17 cellular contexts compared by ENCODE assay signal in genomic region chr11:2193887-2194595, GRCh38. TPM values are rescaled to one million over a fixed set of nuclear protein-coding genes. Genes with fewer than 3 reads are reported as not detected.
"Had no signal": no experiment of that assay in that cellular context is flagged by ENCODE, and none has a peak within 500 bp of the region (broad histone marks: within the 10 kb centered on the region; RNA-seq: fewer than 3 reads in every experiment).

No MANE protein-coding gene starts in this region.

RNA-seq across cellular contexts. Expression of gene TH, which starts 22.4 kb away (rescaled TPM):
- total RNA-seq: activated B cell treated with CpG ODN at 0.5 μM for 24 hours; activated CD4-positive, alpha-beta memory T cell treated with anti-CD3 and anti-CD28 coated beads for 36 hours; activated CD4-positive, alpha-beta T cell treated with anti-CD3 and anti-CD28 coated beads, Interleukin-2, amount 10 ng/mL, durations not matched to agents 24 days and 14 days; activated CD8-positive, alpha-beta memory T cell treated with anti-CD3 and anti-CD28 coated beads for 36 hours; activated CD8-positive, alpha-beta T cell treated with anti-CD3 and anti-CD28 coated beads for 36 hours; activated naive CD4-positive, alpha-beta T cell treated with anti-CD3 and anti-CD28 coated beads for 36 hours; activated naive CD4-positive, alpha-beta T cell treated with anti-CD3 and anti-CD28 coated beads, Interleukin-2, amount 50 U/mL, for 72 hours; activated naive CD8-positive, alpha-beta T cell treated with anti-CD3 and anti-CD28 coated beads for 36 hours; activated T-cell treated with anti-CD3 and anti-CD28 coated beads, Interleukin-2, amount 50 U/mL, for 4 hours; activated T-cell treated with anti-CD3 and anti-CD28 coated beads, Interleukin-2, amount 50 U/mL, for 72 hours; activated T-helper 1 cell treated with anti-CD3 and anti-CD28 coated beads, Interleukin-12 subunit alpha, Interleukin-12 subunit beta, Interleukin-2, Interleukin-4 antibody, amounts not matched to agents 30 ng/mL and 10 ng/mL and 1 ng/mL, durations not matched to agents 14 hours and 24 hours and 36 hours; activated T-helper 17 cell treated with anti-CD3 and anti-CD28 coated beads, Interleukin-2, amount 50 U/mL, for 72 hours; astrocyte; cardiac muscle cell; chondrocyte had no signal
- polyA plus RNA-seq: aorta, cardiac muscle cell had no signal

RNA-seq across cellular contexts. Expression of gene INS, which starts 33.0 kb away (rescaled TPM):
- total RNA-seq: activated B cell treated with CpG ODN at 0.5 μM for 24 hours; activated CD4-positive, alpha-beta memory T cell treated with anti-CD3 and anti-CD28 coated beads for 36 hours; activated CD4-positive, alpha-beta T cell treated with anti-CD3 and anti-CD28 coated beads, Interleukin-2, amount 10 ng/mL, durations not matched to agents 24 days and 14 days; activated CD8-positive, alpha-beta memory T cell treated with anti-CD3 and anti-CD28 coated beads for 36 hours; activated CD8-positive, alpha-beta T cell treated with anti-CD3 and anti-CD28 coated beads for 36 hours; activated naive CD4-positive, alpha-beta T cell treated with anti-CD3 and anti-CD28 coated beads for 36 hours; activated naive CD4-positive, alpha-beta T cell treated with anti-CD3 and anti-CD28 coated beads, Interleukin-2, amount 50 U/mL, for 72 hours; activated naive CD8-positive, alpha-beta T cell treated with anti-CD3 and anti-CD28 coated beads for 36 hours; activated T-cell treated with anti-CD3 and anti-CD28 coated beads, Interleukin-2, amount 50 U/mL, for 4 hours; activated T-cell treated with anti-CD3 and anti-CD28 coated beads, Interleukin-2, amount 50 U/mL, for 72 hours; activated T-helper 1 cell treated with anti-CD3 and anti-CD28 coated beads, Interleukin-12 subunit alpha, Interleukin-12 subunit beta, Interleukin-2, Interleukin-4 antibody, amounts not matched to agents 30 ng/mL and 10 ng/mL and 1 ng/mL, durations not matched to agents 14 hours and 24 hours and 36 hours; activated T-helper 17 cell treated with anti-CD3 and anti-CD28 coated beads, Interleukin-2, amount 50 U/mL, for 72 hours; astrocyte; bronchial epithelial cell; cardiac muscle cell; chondrocyte had no signal
- polyA plus RNA-seq: cardiac muscle cell had no signal

RNA-seq across cellular contexts. Expression of gene IGF2, which starts 54.9 kb away (rescaled TPM):
- total RNA-seq: activated B cell treated with CpG ODN at 0.5 μM for 24 hours had no signal
